ENCODE assay signal across 10 cellular contexts in the genomic region with DNA sequence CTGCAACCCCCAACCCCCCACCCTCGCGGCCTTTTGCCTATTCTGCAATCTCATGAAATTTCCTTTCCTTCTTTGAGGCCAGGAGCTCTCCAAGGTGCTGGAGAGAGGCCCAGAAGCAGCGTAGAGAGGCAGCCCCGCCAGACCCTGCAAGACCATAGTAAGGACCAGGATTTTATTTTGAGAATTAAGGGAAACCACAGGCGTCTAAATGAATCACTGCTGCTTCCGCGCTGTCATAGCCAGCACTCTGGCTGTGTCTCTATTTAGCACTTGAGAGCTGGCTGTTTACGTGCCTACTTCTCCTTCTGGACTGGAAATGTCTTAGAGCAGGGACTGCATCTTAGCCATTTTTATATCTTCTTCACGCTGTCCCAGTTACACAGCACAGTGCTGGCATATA. TPM values are rescaled to one million over a fixed set of nuclear protein-coding genes. Genes with fewer than 3 reads are reported as not detected.
DNase-seq lines count a peak whose midpoint lies in the region; ATAC-seq, FAIRE-seq and TF ChIP-seq lines count a peak whose summit lies in the region.
"Had no signal": no experiment of that assay in that cellular context is flagged by ENCODE, and none has a peak within 500 bp of the region (broad histone marks: within the 10 kb centered on the region; RNA-seq: fewer than 3 reads in every experiment).

No MANE protein-coding gene starts in this region.

- no peak for TF ChIP-seq CTCF in pancreas (IDR thresholded peaks at IDR 0.05)

- H3K36me3 ChIP-seq in pancreas = no peaks in the 10 kb centered on the region

- peak in 3 of 4 donors; percentile 26 to 67 (median 41) for ATAC-seq in pancreas
- ATAC-seq in GM19455 (IDR thresholded peaks at IDR 0.05; ENCODE audit: unreplicated experiment) = no peak

- DNase-seq in activated CD4-positive, alpha-beta T cell treated with anti-CD3 and anti-CD28 coated beads for 48 hours = peak; percentile 25
- DNase-seq in activated CD4-positive, alpha-beta T cell treated with anti-CD3 and anti-CD28 coated beads for 1 hour = no peak
- DNase-seq in NAMALWA (ENCODE audit: low spot score) (peak; percentile 14), dermis blood vessel endothelial cell (peak; percentile 10), pancreas (no peak), NCI-H1092 (lab: John Stamatoyannopoulos, UW) (no peak), GM12892 (ENCODE audit: insufficient read length) (no peak)
- DNase-seq: effector CD8-positive, alpha-beta T cell had no signal

- FAIRE-seq in pancreas (lab: Jason Lieb, UNC) (no peak), GM12892 (lab: Jason Lieb, UNC) (no peak)

- TF ChIP-seq POLR2A in GM12892 (IDR thresholded peaks at IDR 0.05; ENCODE audit: low read depth, low read length) = no peak

- H3K9me3 ChIP-seq in pancreas = no peaks in the 10 kb centered on the region

- 17 to 24% methylated on average over 9 of the region's 9 CpGs for WGBS in pancreas, 2 donors

- intact Hi-C loops in pancreas (cut with DNase I) = loop anchor here in 2 of 3 donors (10.0 kb wide), 3 partner anchors 269 to 1109 kb away; no protein-coding TSS in a partner anchor

- no peaks in the 10 kb centered on the region for H3K4me1 ChIP-seq in pancreas

- H3K27me3 ChIP-seq in pancreas = peaks cover 0 to 8% (median 0%) of the 10 kb centered on the region in 4 donors

- no peak overlapping the region for H3K27ac ChIP-seq in pancreas

- no peak overlapping the region for H3K4me3 ChIP-seq in pancreas

RNA-seq across cellular contexts. Expression of a gene that starts 37.5 kb away (rescaled TPM):
- not detected in 2 replicates for total RNA-seq in dermis blood vessel endothelial cell
- under 1 TPM in 4 of 6 donors, not detected in 2; 0.03 to 0.09 (median 0.04) TPM for total RNA-seq in pancreas
- under 1 TPM in 1 of 2 donors, not detected in 1; 0.28 TPM for polyA plus RNA-seq in pancreas
- polyA plus RNA-seq in GM12892 (2012; ENCODE audit: missing spikeins) = not detected
- polyA plus RNA-seq: AG04450 had no signal

Comparison
In these comparisons a context has a peak if more than half of its experiments do, and no peak if none do; other contexts are left out.
1. DNase-seq: peak in activated CD4-positive, alpha-beta T cell treated with anti-CD3 and anti-CD28 coated beads for 48 hours (single experiment), NAMALWA (single experiment) and dermis blood vessel endothelial cell (single experiment); none in activated CD4-positive, alpha-beta T cell treated with anti-CD3 and anti-CD28 coated beads for 1 hour (single experiment), pancreas (0 of 6), NCI-H1092 (single experiment) and GM12892 (single experiment).